18 cellular contexts compared by ENCODE assay signal in the genomic region with DNA sequence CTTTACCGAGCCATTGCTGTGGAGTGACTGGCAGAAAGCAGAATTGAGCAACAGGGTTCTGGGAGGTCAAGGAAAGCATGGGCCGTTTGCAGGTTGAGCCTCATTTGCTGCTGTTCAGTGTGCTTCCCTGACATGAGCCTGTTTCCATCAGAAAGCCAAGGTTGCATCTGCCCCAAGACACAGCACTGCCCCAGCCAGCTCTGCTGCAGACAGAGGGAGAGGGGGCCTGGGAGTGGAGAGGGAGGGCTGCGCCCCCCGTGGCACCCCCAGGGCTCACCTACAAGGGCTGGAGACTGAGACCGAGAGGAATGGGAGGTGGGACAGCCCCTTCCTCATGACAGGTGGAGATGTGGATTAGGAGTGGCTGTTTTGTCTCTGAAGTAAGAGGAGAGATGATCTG.
"Had no signal": no experiment of that assay in that cellular context is flagged by ENCODE, and none has a peak within 500 bp of the region (broad histone marks: within the 10 kb centered on the region; RNA-seq: fewer than 3 reads in every experiment).

No MANE protein-coding gene starts in this region.

- H3K27ac ChIP-seq: testis, upper lobe of left lung had no signal

- H3K4me3 ChIP-seq: smooth muscle cell, testis, upper lobe of left lung had no signal

- H3K27me3 ChIP-seq: testis, upper lobe of left lung had no signal

- H3K4me1 ChIP-seq: testis, upper lobe of left lung had no signal

- FAIRE-seq: bronchial epithelial cell, islet of Langerhans had no signal

- DNase-seq: activated CD4-positive, alpha-beta T cell treated with anti-CD3 and anti-CD28 coated beads, Interleukin-2, amount 10 ng/mL, durations not matched to agents 7 days and 5 days; activated effector memory CD4-positive, alpha-beta T cell treated with anti-CD3 and anti-CD28 coated beads, Interleukin-2, amount 50 U/mL, for 16 hours; activated T-cell treated with anti-CD3 and anti-CD28 coated beads, Interleukin-2, amount 50 U/mL, for 72 hours; dermis blood vessel endothelial cell; effector memory CD4-positive, alpha-beta T cell; mammary epithelial cell; midbrain; nephron progenitor cell; stimulated activated CD4-positive, alpha-beta T cell treated with anti-CD3 and anti-CD28 coated beads, Interleukin-4, amount 100 ng/mL, for 4 hours; T-helper 1 cell; T1000 had no signal

- ATAC-seq: activated CD4-positive, CD25-positive, alpha-beta regulatory T cell treated with anti-CD3 and anti-CD28 coated beads, Interleukin-2, amount 50 U/mL, for 24 hours; activated T-cell treated with anti-CD3 and anti-CD28 coated beads, Interleukin-2, amount 50 U/mL, for 72 hours; stimulated activated memory B cell treated with anti-CD40 and anti-IgM and Interleukin-4, amounts not matched to agents 10 μg/mL and 1 μg/mL and 100 μg/mL, for 72 hours had no signal

- H3K4me2 ChIP-seq: smooth muscle cell had no signal

- H3K9me3 ChIP-seq: testis, upper lobe of left lung had no signal
